1 cellular context compared by ENCODE assay signal in the genomic region with DNA sequence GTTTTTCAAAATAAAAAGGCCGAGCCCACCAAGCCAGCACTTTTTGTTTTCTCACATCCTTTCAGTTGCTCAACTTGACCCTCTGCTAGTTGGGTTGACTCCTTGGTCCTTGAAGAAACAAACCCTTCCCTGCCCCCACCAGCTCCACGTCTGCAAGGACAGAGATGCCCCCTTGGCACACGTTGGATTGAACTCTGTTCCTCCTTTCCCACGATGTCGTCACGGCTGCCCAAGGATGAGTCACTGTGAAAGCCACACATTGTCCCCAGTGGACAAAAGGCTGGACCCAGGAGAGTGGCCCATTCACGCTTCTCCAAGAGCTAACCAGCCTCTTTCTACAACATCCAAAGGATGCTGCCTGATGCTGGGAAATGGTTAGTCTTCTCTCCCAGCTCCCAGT.
TF ChIP-seq lines count a peak whose summit lies in the region.

No MANE protein-coding gene starts in this region.

TF ChIP-seq in SK-N-SH, 30 proteins besides CTCF, POLR2A, EP300 and RAD21 (continued from another document):
- TF ChIP-seq CHD2 (IDR thresholded peaks at IDR 0.05; ENCODE audit: low read length, partially characterized antibody): no peak
- no peak for TF ChIP-seq NFIC (IDR thresholded peaks at IDR 0.05; ENCODE audit: borderline replicate concordance)
- no peak for TF ChIP-seq FOSL2 (IDR thresholded peaks at IDR 0.05; ENCODE audit: borderline replicate concordance, low read depth)
- no peak for TF ChIP-seq SIN3A (IDR thresholded peaks at IDR 0.05; ENCODE audit: borderline replicate concordance, low read depth, low read length)
- TF ChIP-seq TEAD4 (IDR thresholded peaks at IDR 0.05; ENCODE audit: borderline replicate concordance, insufficient read depth): no peak
- TF ChIP-seq EZH2phosphoT487 (IDR thresholded peaks at IDR 0.05; ENCODE audit: borderline replicate concordance, low read depth): no peak
- no peak for TF ChIP-seq MXI1 (IDR thresholded peaks at IDR 0.05; ENCODE audit: low read depth, low read length)
- TF ChIP-seq GATA2 (CRISPR knock-in tag; IDR thresholded peaks at IDR 0.05): no peak
- TF ChIP-seq RXRA (IDR thresholded peaks at IDR 0.05; ENCODE audit: borderline replicate concordance, low read depth): no peak
- TF ChIP-seq MAX (IDR thresholded peaks at IDR 0.05; ENCODE audit: low read depth): no peak
